ENCODE assay signal across 17 cellular contexts in genomic region chr2:88560619-88561307, GRCh38.
DNase-seq lines count a peak whose midpoint lies in the region; ATAC-seq and TF ChIP-seq lines count a peak whose summit lies in the region.
"Had no signal": no experiment of that assay in that cellular context is flagged by ENCODE, and none has a peak within 500 bp of the region (broad histone marks: within the 10 kb centered on the region; RNA-seq: fewer than 3 reads in every experiment).

No MANE protein-coding gene starts in this region.

- in situ Hi-C loops in brain microvascular endothelial cell (cut with HindIII; ENCODE audit: low pct_ligation_motif_present, low sequenced_read_pairs) = no loop called here

- no peaks in the 10 kb centered on the region for H3K9me3 ChIP-seq in CD4-positive, CD25-positive, alpha-beta regulatory T cell (ENCODE audit: control insufficient read depth in 2 of 2, low read length in 2 of 2)
- H3K9me3 ChIP-seq in aorta (ENCODE audit: control insufficient read depth, low read length) = no peaks in the 10 kb centered on the region
- H3K9me3 ChIP-seq in Karpas-422 (ENCODE audit: low read length) = no peaks in the 10 kb centered on the region
- H3K9me3 ChIP-seq: ascending aorta, heart right ventricle had no signal

- no peaks in the 10 kb centered on the region for H3K9me2 ChIP-seq in Karpas-422 (replicated peaks; ENCODE audit: insufficient read depth, low read length)

- H3K79me2 ChIP-seq in Karpas-422 (ENCODE audit: low read length) = no peaks in the 10 kb centered on the region
- H3K79me2 ChIP-seq: parathyroid adenoma had no signal

- DNase-seq in CD4-positive, CD25-positive, alpha-beta regulatory T cell = peak in 1 of 3 donors; percentile 48
- DNase-seq in activated T-helper 2 cell treated with anti-CD3 and anti-CD28 coated beads, Interferon-gamma antibody, Interleukin-2, Interleukin-4, amounts not matched to agents 10 μg/mL and 5 μg/mL and 100 μg/mL, durations not matched to agents 14 hours and 24 hours and 36 hours (ENCODE audit: low spot score) = no peak
- DNase-seq in aorta (no peak), COLO668 (lab: John Stamatoyannopoulos, UW; ENCODE audit: unreplicated experiment) (no peak), brain microvascular endothelial cell (no peak), Karpas-422 (no peak)
- DNase-seq: activated effector memory CD4-positive, alpha-beta T cell treated with anti-CD3 and anti-CD28 coated beads, Interleukin-2, amount 50 U/mL, for 16 hours; endodermal cell; GM23248; heart right ventricle; NCI-H1930; NCI-H510A treated with DMSO at 0.1 percent for 48 hours had no signal

- no peak overlapping the region for H2AFZ ChIP-seq in Karpas-422 (ENCODE audit: low read length)
- H2AFZ ChIP-seq: GM23248, parathyroid adenoma had no signal

- no peak overlapping the region for H3K27ac ChIP-seq in CD4-positive, CD25-positive, alpha-beta regulatory T cell (ENCODE audit: insufficient read depth, low read length, poor library complexity, severe bottlenecking)
- H3K27ac ChIP-seq in aorta (ENCODE audit: low read depth in 1 of 2, low read length in 2 of 2) = no peak overlapping the region
- no peak overlapping the region for H3K27ac ChIP-seq in brain microvascular endothelial cell
- no peak overlapping the region for H3K27ac ChIP-seq in Karpas-422 (ENCODE audit: low read length)
- H3K27ac ChIP-seq: ascending aorta, GM23248, heart right ventricle, parathyroid adenoma had no signal

- H3K36me3 Mint-ChIP-seq in CD4-positive, CD25-positive, alpha-beta regulatory T cell = peaks cover 27% of the 10 kb centered on the region
- peaks cover 48% of the 10 kb centered on the region for H3K36me3 Mint-ChIP-seq in activated T-helper 2 cell treated with anti-CD3 and anti-CD28 coated beads, Interferon-gamma antibody, Interleukin-2, Interleukin-4, amounts not matched to agents 10 μg/mL and 5 μg/mL and 100 μg/mL, durations not matched to agents 14 hours and 24 hours and 36 hours (ENCODE audit: low read depth)

- no peaks in the 10 kb centered on the region for H3K4me1 ChIP-seq in CD4-positive, CD25-positive, alpha-beta regulatory T cell (ENCODE audit: control insufficient read depth, insufficient read depth, low read length, poor library complexity, severe bottlenecking)
- no peaks in the 10 kb centered on the region for H3K4me1 ChIP-seq in aorta (ENCODE audit: control insufficient read depth in 1 of 2, insufficient read depth in 2 of 2, low read length in 2 of 2)
- H3K4me1 ChIP-seq in Karpas-422 (ENCODE audit: low read length) = peaks cover 9% of the 10 kb centered on the region
- H3K4me1 ChIP-seq: ascending aorta, heart right ventricle had no signal

- no peak for ATAC-seq in CD4-positive, CD25-positive, alpha-beta regulatory T cell (ENCODE audit: low read depth in 2 of 2)
- ATAC-seq in GM18498 (IDR thresholded peaks at IDR 0.05; ENCODE audit: unreplicated experiment) = peak; percentile 32
- peak; percentile 44 for ATAC-seq in HG02884 (IDR thresholded peaks at IDR 0.05; ENCODE audit: unreplicated experiment)
- no peak for ATAC-seq in aorta (ENCODE audit: low FRiP score)
- ATAC-seq: heart right ventricle had no signal

- H3K4me1 Mint-ChIP-seq in CD4-positive, CD25-positive, alpha-beta regulatory T cell = peaks cover 10 to 24% (median 21%) of the 10 kb centered on the region in 4 donors
- peaks cover 29% of the 10 kb centered on the region for H3K4me1 Mint-ChIP-seq in activated T-helper 2 cell treated with anti-CD3 and anti-CD28 coated beads, Interferon-gamma antibody, Interleukin-2, Interleukin-4, amounts not matched to agents 10 μg/mL and 5 μg/mL and 100 μg/mL, durations not matched to agents 14 hours and 24 hours and 36 hours (ENCODE audit: low read depth)
- H3K4me1 Mint-ChIP-seq: endodermal cell had no signal

- no peak overlapping the region for H3K4me3 Mint-ChIP-seq in CD4-positive, CD25-positive, alpha-beta regulatory T cell
- peak overlapping the region; percentile 26 for H3K4me3 Mint-ChIP-seq in activated T-helper 2 cell treated with anti-CD3 and anti-CD28 coated beads, Interferon-gamma antibody, Interleukin-2, Interleukin-4, amounts not matched to agents 10 μg/mL and 5 μg/mL and 100 μg/mL, durations not matched to agents 14 hours and 24 hours and 36 hours (ENCODE audit: low read depth)
- H3K4me3 Mint-ChIP-seq: endodermal cell had no signal

- no peaks in the 10 kb centered on the region for H3K27me3 ChIP-seq in CD4-positive, CD25-positive, alpha-beta regulatory T cell (ENCODE audit: control insufficient read depth, insufficient read depth, low read length)
- H3K27me3 ChIP-seq in aorta (ENCODE audit: control insufficient read depth in 1 of 2, insufficient read depth in 2 of 2, low read length in 1 of 2) (no peaks in the 10 kb centered on the region), brain microvascular endothelial cell (replicated peaks) (no peaks in the 10 kb centered on the region), Karpas-422 (ENCODE audit: low read length) (no peaks in the 10 kb centered on the region)
- H3K27me3 ChIP-seq: ascending aorta, heart right ventricle had no signal

- H4K20me1 ChIP-seq in Karpas-422 (ENCODE audit: insufficient read depth, low read depth, low read length) = no peaks in the 10 kb centered on the region

- 90 to 96% methylated on average over 3 of the region's 3 CpGs for WGBS in aorta, 2 donors

- intact Hi-C loops in activated T-helper 2 cell treated with anti-CD3 and anti-CD28 coated beads, Interferon-gamma antibody, Interleukin-2, Interleukin-4, amounts not matched to agents 10 μg/mL and 5 μg/mL and 100 μg/mL, durations not matched to agents 14 hours and 24 hours and 36 hours (cut with micrococcal nuclease) = no loop called here
- intact Hi-C loops in aorta (cut with DNase I) = no loop called here

- no peak overlapping the region for H3K4me3 ChIP-seq in CD4-positive, CD25-positive, alpha-beta regulatory T cell (ENCODE audit: low read depth, low read length)
- H3K4me3 ChIP-seq in aorta (ENCODE audit: low read length in 2 of 2) = no peak overlapping the region
- no peak overlapping the region for H3K4me3 ChIP-seq in brain microvascular endothelial cell (ENCODE audit: low read depth, low read length)
- H3K4me3 ChIP-seq in Karpas-422 (ENCODE audit: low read length) = no peak overlapping the region
- H3K4me3 ChIP-seq: ascending aorta, GM23248, heart right ventricle had no signal

- H3K4me2 ChIP-seq in Karpas-422 (ENCODE audit: low read depth, low read length, poor library complexity, severe bottlenecking) = no peak overlapping the region

- H3K9ac ChIP-seq in Karpas-422 (ENCODE audit: low read length) = no peak overlapping the region
- H3K9ac ChIP-seq: GM23248, parathyroid adenoma had no signal

- TF ChIP-seq CTCF in brain microvascular endothelial cell (IDR thresholded peaks at IDR 0.05; ENCODE audit: low read depth, low read length, missing control alignments) = no peak

- H3K36me3 ChIP-seq in CD4-positive, CD25-positive, alpha-beta regulatory T cell (ENCODE audit: control insufficient read depth, insufficient read depth, low read length) = peaks cover 51% of the 10 kb centered on the region
- peaks cover 0 to 4% of the 10 kb centered on the region in 2 donors for H3K36me3 ChIP-seq in aorta (ENCODE audit: control insufficient read depth in 1 of 2, insufficient read depth in 2 of 2, low read length in 1 of 2)
- peaks cover 12% of the 10 kb centered on the region for H3K36me3 ChIP-seq in brain microvascular endothelial cell (replicated peaks)
- peaks cover 6% of the 10 kb centered on the region; the same call in 1 of the 2 replicates for H3K36me3 ChIP-seq in Karpas-422 (ENCODE audit: insufficient read depth, low read length)

- no peaks in the 10 kb centered on the region for H3K9me3 Mint-ChIP-seq in CD4-positive, CD25-positive, alpha-beta regulatory T cell
- H3K9me3 Mint-ChIP-seq in activated T-helper 2 cell treated with anti-CD3 and anti-CD28 coated beads, Interferon-gamma antibody, Interleukin-2, Interleukin-4, amounts not matched to agents 10 μg/mL and 5 μg/mL and 100 μg/mL, durations not matched to agents 14 hours and 24 hours and 36 hours = no peaks in the 10 kb centered on the region
- H3K9me3 Mint-ChIP-seq: endodermal cell, IgD-negative memory B cell had no signal

- H3K27ac Mint-ChIP-seq in CD4-positive, CD25-positive, alpha-beta regulatory T cell = peak overlapping the region; percentile 47 to 67 (median 66)
- H3K27ac Mint-ChIP-seq in activated T-helper 2 cell treated with anti-CD3 and anti-CD28 coated beads, Interferon-gamma antibody, Interleukin-2, Interleukin-4, amounts not matched to agents 10 μg/mL and 5 μg/mL and 100 μg/mL, durations not matched to agents 14 hours and 24 hours and 36 hours = peak overlapping the region; percentile 69
- H3K27ac Mint-ChIP-seq: endodermal cell had no signal

- H3K27me3 Mint-ChIP-seq in CD4-positive, CD25-positive, alpha-beta regulatory T cell = no peaks in the 10 kb centered on the region
- no peaks in the 10 kb centered on the region for H3K27me3 Mint-ChIP-seq in activated T-helper 2 cell treated with anti-CD3 and anti-CD28 coated beads, Interferon-gamma antibody, Interleukin-2, Interleukin-4, amounts not matched to agents 10 μg/mL and 5 μg/mL and 100 μg/mL, durations not matched to agents 14 hours and 24 hours and 36 hours (ENCODE audit: low read depth)
- H3K27me3 Mint-ChIP-seq: IgD-negative memory B cell had no signal

Comparison
In these comparisons a context has a peak if more than half of its experiments do, and no peak if none do; other contexts are left out.
1. ATAC-seq: peak in GM18498 (single experiment) and HG02884 (single experiment); none in CD4-positive, CD25-positive, alpha-beta regulatory T cell (0 of 2) and aorta (single experiment).